In genomic region chr1:182387566-182387965, GRCh38 we compare ENCODE assay signal across 1 cellular context.
TF ChIP-seq lines count a peak whose summit lies in the region.

No MANE protein-coding gene starts in this region.

TF ChIP-seq in HepG2, 621 proteins besides CTCF, POLR2A, EP300 and RAD21:
- no peak for TF ChIP-seq AGO1 (IDR thresholded peaks at IDR 0.05; ENCODE audit: low read depth, low read length, poor library complexity, severe bottlenecking)
- no peak for TF ChIP-seq AHR (CRISPR knock-in tag; IDR thresholded peaks at IDR 0.05)
- no peak for TF ChIP-seq ZNF367 (CRISPR knock-in tag; IDR thresholded peaks at IDR 0.05; ENCODE audit: borderline replicate concordance)
